1 cellular context compared by ENCODE assay signal in the genomic region with DNA sequence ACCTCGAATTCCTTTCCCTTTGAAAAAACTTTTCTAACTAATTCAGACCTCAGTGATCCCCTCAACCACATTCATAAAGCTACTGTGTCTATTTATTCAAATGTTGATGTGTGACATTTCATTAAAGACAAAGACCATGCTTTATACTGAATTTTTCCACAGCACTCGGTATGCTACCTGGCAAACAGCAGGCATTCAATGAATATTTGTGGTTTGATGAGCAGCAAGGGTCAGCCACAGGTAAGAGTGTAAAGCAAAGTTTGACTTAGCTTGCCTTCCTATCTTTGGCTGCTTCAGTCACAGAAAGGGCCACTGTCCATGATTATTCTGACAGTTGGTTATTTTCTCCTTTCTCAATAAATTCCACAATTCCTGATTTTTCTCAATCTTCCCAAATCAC.
TF ChIP-seq lines count a peak whose summit lies in the region.

No MANE protein-coding gene starts in this region.

TF ChIP-seq in Ishikawa, 13 proteins besides CTCF, POLR2A, EP300 and RAD21 (continued from another document):
- TF ChIP-seq, protein P1, sequence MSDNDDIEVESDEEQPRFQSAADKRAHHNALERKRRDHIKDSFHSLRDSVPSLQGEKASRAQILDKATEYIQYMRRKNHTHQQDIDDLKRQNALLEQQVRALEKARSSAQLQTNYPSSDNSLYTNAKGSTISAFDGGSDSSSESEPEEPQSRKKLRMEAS (IDR thresholded peaks at IDR 0.05) = no peak
- TF ChIP-seq TCF12 (IDR thresholded peaks at IDR 0.05; ENCODE audit: low read depth) (no peak), ZBTB7A (IDR thresholded peaks at IDR 0.05; ENCODE audit: low read depth) (no peak), CREB1 (IDR thresholded peaks at IDR 0.05; ENCODE audit: low read depth) (no peak), FOXM1 (IDR thresholded peaks at IDR 0.05; ENCODE audit: borderline replicate concordance, low read depth) (no peak), EGR1 (IDR thresholded peaks at IDR 0.05) (no peak)
